Comparison of ENCODE assay signal across 9 cellular contexts in genomic region chr11:126607374-126607773, GRCh38.
DNase-seq lines count a peak whose midpoint lies in the region; ATAC-seq, FAIRE-seq and TF ChIP-seq lines count a peak whose summit lies in the region.
"Had no signal": no experiment of that assay in that cellular context is flagged by ENCODE, and none has a peak within 500 bp of the region (broad histone marks: within the 10 kb centered on the region; RNA-seq: fewer than 3 reads in every experiment).

No MANE protein-coding gene starts in this region.

- POLR2A ChIA-PET in OCI-LY7 (lab: Charles Lee) (no interaction called here), H1 (lab: Charles Lee; ENCODE audit: partially characterized antibody) (no interaction called here)
- POLR2A ChIA-PET in naive thymus-derived CD8-positive, alpha-beta T cell (lab: Charles Lee), result no interaction called here

- H3K18ac ChIP-seq in H1 (ENCODE audit: extremely low read depth, low read length), result 0 out of 2 replicates have a peak overlapping the region, but pooled peaks have one; percentile 20

- 12% methylated on average over 8 of the region's 8 CpGs; no CpG with 5 or more reads in 1 of the 2 experiments for WGBS in H1 (ENCODE audit: extremely low coverage in 1 of 2, insufficient coverage in 1 of 2, insufficient read length in 1 of 2, insufficient replicate concordance in 2 of 2, low coverage in 1 of 2, low lambda C conversion rate in 2 of 2, missing lambda C conversion rate in 1 of 2), 2 experiments

- no peak overlapping the region for H3K4me2 ChIP-seq in OCI-LY7 (ENCODE audit: low read length)
- peak overlapping the region; percentile 2 to 59 for H3K4me2 ChIP-seq in H1 (ENCODE audit: insufficient read depth in 1 of 2, low read depth in 2 of 2, low read length in 2 of 2)

- H2BK20ac ChIP-seq in H1 (ENCODE audit: low read length), result no peak overlapping the region

- H4K91ac ChIP-seq in H1 (replicated peaks; ENCODE audit: insufficient read length, low read length), result no peak overlapping the region

- H2BK5ac ChIP-seq in H1 (ENCODE audit: low read depth, low read length), result peak overlapping the region; percentile 38; the same call in 1 of the 2 replicates

- no peak overlapping the region for H3K56ac ChIP-seq in H1 (replicated peaks; ENCODE audit: insufficient read length, low read depth, low read length)

- TF ChIP-seq POLR2A in H1 (IDR thresholded peaks at IDR 0.05; ENCODE audit: control extremely low read depth in 1 of 2, low read depth in 2 of 2, low read length in 2 of 2), result no peak

- TF ChIP-seq CTCF in OCI-LY7 (conservative IDR thresholded peaks at IDR 0.05; ENCODE audit: low read length) (peak; percentile 57), H1 (IDR thresholded peaks at IDR 0.05; ENCODE audit: control extremely low read depth in 1 of 3, insufficient read depth in 1 of 3, low read depth in 1 of 3, low read length in 3 of 3) (peak; percentile 92 to 96 (median 95))

- peaks cover 8 to 42% (median 19%) of the 10 kb centered on the region in 5 donors for H3K27me3 Mint-ChIP-seq in naive thymus-derived CD8-positive, alpha-beta T cell

- H2BK15ac ChIP-seq in H1 (ENCODE audit: low read length), result no peak overlapping the region

- no peak overlapping the region for H3K4me3 Mint-ChIP-seq in naive thymus-derived CD8-positive, alpha-beta T cell

- FAIRE-seq in H1 (lab: Jason Lieb, UNC), result peak; percentile 85

- H2BK12ac ChIP-seq in H1 (ENCODE audit: low read depth, low read length), result 0 out of 2 replicates have a peak overlapping the region, but pooled peaks have one; percentile 7

- no peak for TF ChIP-seq EP300 in H1 (IDR thresholded peaks at IDR 0.05; ENCODE audit: borderline replicate concordance in 1 of 2, low read depth in 2 of 2, low read length in 2 of 2)

- no peak overlapping the region for H3K9ac ChIP-seq in H1 (replicated peaks in 1 of 4; ENCODE audit: extremely low read depth in 1 of 4, low read depth in 3 of 4, low read length in 3 of 4)

- H3K79me1 ChIP-seq in H1 (ENCODE audit: low read depth, low read length), result no peaks in the 10 kb centered on the region

- no peak overlapping the region for H3K4ac ChIP-seq in H1 (replicated peaks; ENCODE audit: insufficient read length, low read depth, low read length)

- H4K8ac ChIP-seq in H1 (ENCODE audit: extremely low read depth, insufficient read depth, low read length), result no peak overlapping the region

- H3K9me3 Mint-ChIP-seq in activated naive CD4-positive, alpha-beta T cell treated with anti-CD3 and anti-CD28 coated beads, Interleukin-2, amount 50 U/mL, for 72 hours, result no peaks in the 10 kb centered on the region
- H3K9me3 Mint-ChIP-seq in naive thymus-derived CD8-positive, alpha-beta T cell, result no peaks in the 10 kb centered on the region

- BruUV-seq in OCI-LY7 (replicated peaks; lab: Mats Ljungman, UMichigan), result no TSS peak

- H3K4me1 Mint-ChIP-seq in naive thymus-derived CD8-positive, alpha-beta T cell, result peaks cover 0 to 6% (median 4%) of the 10 kb centered on the region in 4 donors

- intact Hi-C loops in OCI-LY7 (cut with micrococcal nuclease; ENCODE audit: unreplicated experiment), result loop anchor here (10.0 kb wide), 1 partner anchor 163 kb away; no protein-coding TSS in a partner anchor

- no peaks in the 10 kb centered on the region for H3K4me1 ChIP-seq in OCI-LY7 (ENCODE audit: insufficient read depth, low read length, poor library complexity, severe bottlenecking)
- peaks cover 8 to 15% (median 11%) of the 10 kb centered on the region in 4 experiments for H3K4me1 ChIP-seq in H1 (replicated peaks in 1 of 4; ENCODE audit: control insufficient read depth in 3 of 4, insufficient read depth in 4 of 4, low read length in 3 of 4)

- peak; percentile 96 to 97 for TF ChIP-seq RAD21 in H1 (IDR thresholded peaks at IDR 0.05 in 1 of 2, conservative IDR thresholded peaks at IDR 0.05 in 1 of 2; ENCODE audit: low read depth in 2 of 2, low read length in 2 of 2)

- H3K27ac ChIP-seq in OCI-LY7 (ENCODE audit: low read depth, low read length, poor library complexity, severe bottlenecking) (no peak overlapping the region), H1 (ENCODE audit: low read depth, low read length) (no peak overlapping the region)
- H3K27ac ChIP-seq: epithelial cell of prostate had no signal

- H3K4me3 ChIP-seq in OCI-LY7 (ENCODE audit: low read depth, low read length, poor library complexity, severe bottlenecking), result no peak overlapping the region
- peak overlapping the region in 1 of 4 experiments; percentile 39; a peak in 2 of 8 replicates for H3K4me3 ChIP-seq in H1 (ENCODE audit: extremely low read depth in 1 of 4, insufficient read depth in 2 of 4, low read depth in 3 of 4, low read length in 4 of 4)

- no peak overlapping the region for H3K14ac ChIP-seq in H1 (ENCODE audit: insufficient read length)

- H2AFZ ChIP-seq in OCI-LY7 (ENCODE audit: low read length), result no peak overlapping the region
- peak overlapping the region; percentile 43; the same call in 1 of the 2 replicates for H2AFZ ChIP-seq in H1 (ENCODE audit: low read length)

- no peaks in the 10 kb centered on the region for H3K9me2 ChIP-seq in OCI-LY7 (ENCODE audit: insufficient read depth, low read length)

- H4K5ac ChIP-seq in H1 (ENCODE audit: insufficient read length, low read depth, low read length), result no peak overlapping the region

- peak; percentile 36 to 63 for ATAC-seq in activated naive CD4-positive, alpha-beta T cell treated with anti-CD3 and anti-CD28 coated beads, Interleukin-2, amount 50 U/mL, for 72 hours
- no peak for ATAC-seq in naive thymus-derived CD8-positive, alpha-beta T cell

- no peak overlapping the region for H3K27ac Mint-ChIP-seq in activated naive CD4-positive, alpha-beta T cell treated with anti-CD3 and anti-CD28 coated beads, Interleukin-2, amount 50 U/mL, for 72 hours
- no peak overlapping the region for H3K27ac Mint-ChIP-seq in naive thymus-derived CD8-positive, alpha-beta T cell

- H3K9me3 ChIP-seq in OCI-LY7 (ENCODE audit: low read length) (no peaks in the 10 kb centered on the region), H1 (ENCODE audit: insufficient read depth in 2 of 2, low read depth in 1 of 2, low read length in 1 of 2) (peaks cover 0 to 4% of the 10 kb centered on the region in 2 experiments; a peak in 2 of 4 replicates)

- no peaks in the 10 kb centered on the region for H3K36me3 Mint-ChIP-seq in activated naive CD4-positive, alpha-beta T cell treated with anti-CD3 and anti-CD28 coated beads, Interleukin-2, amount 50 U/mL, for 72 hours
- no peaks in the 10 kb centered on the region for H3K36me3 Mint-ChIP-seq in naive thymus-derived CD8-positive, alpha-beta T cell

- no peak overlapping the region for H2BK120ac ChIP-seq in H1 (replicated peaks; ENCODE audit: low read depth, low read length)

- no peaks in the 10 kb centered on the region; a peak in 3 of 7 replicates for H3K27me3 ChIP-seq in H1 (replicated peaks in 1 of 4; ENCODE audit: control insufficient read depth in 3 of 4, extremely low read depth in 1 of 4, insufficient read depth in 3 of 4, low read length in 3 of 4)

- H2AK5ac ChIP-seq in H1 (ENCODE audit: low read depth, low read length), result no peak overlapping the region

- DNase-seq in activated naive CD4-positive, alpha-beta T cell treated with anti-CD3 and anti-CD28 coated beads, Interleukin-2, amount 50 U/mL, for 72 hours (ENCODE audit: low spot score in 2 of 2), result peak in 1 of 2 donors; percentile 15
- no peak for DNase-seq in activated naive CD4-positive, alpha-beta T cell treated with anti-CD3 and anti-CD28 coated beads, Interleukin-2, amount 50 U/mL, for 16 hours
- DNase-seq in HT-29 (ENCODE audit: low spot score) (peak; percentile 74), OCI-LY7 (ENCODE audit: low spot score) (peak; percentile 5), H1 (ENCODE audit: low read depth in 1 of 2, low spot score in 2 of 2) (peak; percentile 61 to 78), midbrain (lab: John Stamatoyannopoulos, UW) (peak; percentile 55)
- DNase-seq in activated CD4-positive, CD25-positive, alpha-beta regulatory T cell treated with anti-CD3 and anti-CD28 coated beads, Interleukin-2, amount 50 U/mL, for 72 hours, result no peak
- no peak for DNase-seq in naive thymus-derived CD8-positive, alpha-beta T cell

- H3K23ac ChIP-seq in H1 (ENCODE audit: insufficient read length), result no peak overlapping the region

- H3K23me2 ChIP-seq in H1 (ENCODE audit: low read depth, low read length), result no peaks in the 10 kb centered on the region; the same call in 1 of the 2 replicates

- no peaks in the 10 kb centered on the region for H3K79me2 ChIP-seq in OCI-LY7 (ENCODE audit: insufficient read depth, low read depth, low read length)
- H3K79me2 ChIP-seq in H1 (ENCODE audit: control insufficient read depth in 1 of 2, insufficient read depth in 2 of 2, low read length in 2 of 2), result no peaks in the 10 kb centered on the region

- CTCF ChIA-PET in OCI-LY7 (lab: Charles Lee; ENCODE audit: unreplicated experiment), result no interaction called here
- CTCF ChIA-PET in H1 (lab: Charles Lee; ENCODE audit: partially characterized antibody), result interaction anchor here (0.6 to 11.1 kb wide), 84 partner anchors 8 to 522 kb away, joined by 3 to 142 read pairs (median 4); no protein-coding TSS in a partner anchor

- no peaks in the 10 kb centered on the region for H3K36me3 ChIP-seq in OCI-LY7 (ENCODE audit: insufficient read depth, low read length)
- no peaks in the 10 kb centered on the region for H3K36me3 ChIP-seq in H1 (ENCODE audit: control insufficient read depth in 2 of 4, insufficient read depth in 4 of 4, low read length in 3 of 4)

- H4K20me1 ChIP-seq in OCI-LY7 (ENCODE audit: insufficient read depth, low read length), result no peaks in the 10 kb centered on the region
- H4K20me1 ChIP-seq in H1 (replicated peaks in 1 of 2; ENCODE audit: control insufficient read depth in 1 of 2, insufficient read depth in 2 of 2, low read length in 2 of 2), result no peaks in the 10 kb centered on the region

TF ChIP-seq in H1, 55 proteins besides CTCF, POLR2A, EP300 and RAD21 (continues in another document):
- no peak for TF ChIP-seq ATF3 (IDR thresholded peaks at IDR 0.05; ENCODE audit: insufficient read depth, low read depth, low read length)
- TF ChIP-seq YY1 (IDR thresholded peaks at IDR 0.05; ENCODE audit: low read depth, low read length), result peak; percentile 59; the same call in 1 of the 2 replicates
- 0 out of 4 replicates have a peak, but pooled peaks of 1 of the 2 experiments have one; percentile 23 for TF ChIP-seq HDAC2 (IDR thresholded peaks at IDR 0.05; ENCODE audit: borderline replicate concordance in 1 of 2, low read depth in 2 of 2, low read length in 2 of 2)
- TF ChIP-seq GABPA (IDR thresholded peaks at IDR 0.05; ENCODE audit: borderline replicate concordance, insufficient read depth, low read length), result peak; percentile 29; the same call in 1 of the 2 replicates
- 0 out of 2 replicates have a peak, but pooled peaks have one; percentile 62 for TF ChIP-seq TCF12 (IDR thresholded peaks at IDR 0.05; ENCODE audit: low read depth, low read length)
- no peak for TF ChIP-seq EGR1 (IDR thresholded peaks at IDR 0.05; ENCODE audit: borderline replicate concordance, low read depth, low read length)
- TF ChIP-seq NANOG (IDR thresholded peaks at IDR 0.05; ENCODE audit: insufficient read depth, low read depth, low read length, poor library complexity, severe bottlenecking), result peak; percentile 87

Comparison
In these comparisons a context has a peak if more than half of its experiments do, and no peak if none do; other contexts are left out.
1. ATAC-seq: peak in activated naive CD4-positive, alpha-beta T cell treated with anti-CD3 and anti-CD28 coated beads, Interleukin-2, amount 50 U/mL, for 72 hours (2 of 2); none in naive thymus-derived CD8-positive, alpha-beta T cell (0 of 2).
2. DNase-seq: peak in HT-29 (single experiment), OCI-LY7 (single experiment), H1 (2 of 2) and midbrain (single experiment); none in activated naive CD4-positive, alpha-beta T cell treated with anti-CD3 and anti-CD28 coated beads, Interleukin-2, amount 50 U/mL, for 16 hours (single experiment), activated CD4-positive, CD25-positive, alpha-beta regulatory T cell treated with anti-CD3 and anti-CD28 coated beads, Interleukin-2, amount 50 U/mL, for 72 hours (single experiment) and naive thymus-derived CD8-positive, alpha-beta T cell (0 of 10).